17 cellular contexts compared by ENCODE assay signal in the genomic region with DNA sequence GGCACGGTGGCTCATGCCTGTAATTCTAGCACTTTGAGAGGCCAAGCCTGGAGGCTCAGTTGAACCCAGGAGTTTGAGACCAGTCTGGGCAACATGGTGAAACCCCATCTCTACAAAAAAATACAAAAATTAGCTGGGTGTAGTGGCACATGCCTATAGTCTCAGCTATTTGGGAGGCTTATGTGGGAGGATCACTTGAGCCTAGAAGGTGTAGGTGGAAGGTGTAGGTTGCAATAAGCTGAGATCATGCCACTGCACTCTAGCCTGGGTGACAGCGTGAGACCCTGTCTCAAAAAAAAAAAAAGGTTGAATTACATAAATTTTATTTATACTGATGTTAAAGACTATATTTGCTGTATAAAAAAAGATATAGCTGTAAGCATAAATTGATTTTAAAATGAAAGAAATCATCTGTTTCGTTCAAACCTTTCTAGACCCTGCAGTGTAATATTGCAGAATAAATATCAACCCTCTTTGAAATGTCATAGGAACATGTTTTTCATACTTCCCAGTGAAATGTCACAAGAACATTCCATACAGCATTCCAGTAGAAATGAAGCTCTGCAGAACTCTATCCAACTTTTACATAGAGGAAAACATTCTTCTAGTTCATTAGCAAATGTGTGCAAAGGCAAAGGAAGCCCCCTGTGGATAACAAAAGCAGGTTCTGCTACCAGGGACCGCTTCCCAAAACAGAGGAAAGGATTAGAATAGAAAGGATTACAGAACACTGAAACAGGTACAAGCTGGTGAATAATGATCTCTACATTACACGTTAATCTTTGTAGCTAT.
DNase-seq lines count a peak whose midpoint lies in the region; ATAC-seq and TF ChIP-seq lines count a peak whose summit lies in the region.
"Had no signal": no experiment of that assay in that cellular context is flagged by ENCODE, and none has a peak within 500 bp of the region (broad histone marks: within the 10 kb centered on the region; RNA-seq: fewer than 3 reads in every experiment).

No MANE protein-coding gene starts in this region.

- H3F3A ChIP-seq in SK-N-SH (replicated peaks; ENCODE audit: insufficient read depth) = no peaks in the 10 kb centered on the region

- no peaks in the 10 kb centered on the region for H3K36me3 ChIP-seq in SK-N-SH (replicated peaks in 1 of 2; ENCODE audit: control insufficient read depth in 1 of 2, insufficient read depth in 2 of 2, low read length in 1 of 2)

- H3K27me3 ChIP-seq in SK-N-SH (ENCODE audit: insufficient read depth) = no peaks in the 10 kb centered on the region

- H3K36me3 Mint-ChIP-seq in osteocyte (ENCODE audit: unreplicated experiment) = peaks cover 8% of the 10 kb centered on the region

- H3K4me3 Mint-ChIP-seq in osteocyte (ENCODE audit: unreplicated experiment) = peak overlapping the region; percentile 1
- H3K4me3 Mint-ChIP-seq: activated CD8-positive, alpha-beta T cell treated with anti-CD3 and anti-CD28 coated beads, Interleukin-2, amount 10 ng/mL, durations not matched to agents 7 days and 5 days had no signal

- POLR2A ChIA-PET in SK-N-SH (lab: Yijun Ruan, JAX) = no interaction called here

- H3K4me1 Mint-ChIP-seq in osteocyte (ENCODE audit: unreplicated experiment) = peaks cover 42% of the 10 kb centered on the region

- H3K9me3 ChIP-seq in SK-N-SH = no peaks in the 10 kb centered on the region

- no peaks in the 10 kb centered on the region for H3K9me2 ChIP-seq in SK-N-SH

- TF ChIP-seq RAD21 in SK-N-SH (IDR thresholded peaks at IDR 0.05; ENCODE audit: low read length) = no peak

- H2AFZ ChIP-seq in SK-N-SH (ENCODE audit: low read depth) = no peak overlapping the region

- H3K79me2 ChIP-seq in SK-N-SH (ENCODE audit: insufficient read depth) = no peaks in the 10 kb centered on the region

- no peak overlapping the region for H3K27ac ChIP-seq in SK-N-SH (ENCODE audit: low read depth in 2 of 2, low read length in 1 of 2)
- H3K27ac ChIP-seq: KMS-11, psoas muscle had no signal

- CTCF ChIA-PET in SK-N-SH (lab: Yijun Ruan, JAX) = interaction anchor here (0.8 to 1.3 kb wide), 3 partner anchors 67 to 239 kb away, joined by 3 read pairs; no protein-coding TSS in a partner anchor

- no peak overlapping the region for H3K9ac ChIP-seq in SK-N-SH
- H3K9ac ChIP-seq: KMS-11 had no signal

- TF ChIP-seq CTCF in SK-N-SH (IDR thresholded peaks at IDR 0.05) (no peak), osteocyte (IDR thresholded peaks at IDR 0.05) (no peak)

- H3K9me3 Mint-ChIP-seq in osteocyte (ENCODE audit: unreplicated experiment) = peaks cover 19% of the 10 kb centered on the region

- H3K4me1 ChIP-seq in SK-N-SH (ENCODE audit: control insufficient read depth in 1 of 2, insufficient read depth in 2 of 2, low read depth in 1 of 2, low read length in 1 of 2) = peaks cover 0 to 8% of the 10 kb centered on the region in 2 experiments; a peak in 2 of 4 replicates
- H3K4me1 ChIP-seq: psoas muscle had no signal

- DNase-seq in EH (ENCODE audit: low read depth) = peak; percentile 52
- DNase-seq in SK-N-SH = no peak
- peak; percentile 53 for DNase-seq in fibroblast of peridontal ligament (ENCODE audit: extremely low read depth)
- DNase-seq in osteocyte (ENCODE audit: extremely low spot score, unreplicated experiment) = no peak
- no peak for DNase-seq in LoVo (ENCODE audit: low spot score)
- DNase-seq in activated CD4-positive, alpha-beta T cell treated with anti-CD3 and anti-CD28 coated beads, Interleukin-2, amount 50 U/mL, for 48 hours = no peak
- DNase-seq: activated CD8-positive, alpha-beta T cell treated with anti-CD3 and anti-CD28 coated beads, Interleukin-2, amount 10 ng/mL, durations not matched to agents 7 days and 5 days; activated effector memory CD4-positive, alpha-beta T cell treated with Interleukin-2 at 50 U/mL for 16 hours; DND-41; NCI-H1694; psoas muscle; SHP77; stimulated activated CD8-positive, alpha-beta memory T cell treated with anti-CD3 and anti-CD28 coated beads, Interleukin-4, amount 100 ng/mL, for 48 hours; T-helper 9 cell had no signal

- H4K20me1 ChIP-seq in SK-N-SH (ENCODE audit: insufficient read depth) = no peaks in the 10 kb centered on the region

- 79% methylated on average over 5 of the region's 5 CpGs for WGBS in SK-N-SH (ENCODE audit: low lambda C conversion rate)

- no peak overlapping the region for H3K4me2 ChIP-seq in SK-N-SH
- H3K4me2 ChIP-seq: KMS-11 had no signal

- no peak overlapping the region for H3K4me3 ChIP-seq in SK-N-SH (ENCODE audit: low read depth in 2 of 2, low read length in 1 of 2)
- H3K4me3 ChIP-seq: psoas muscle had no signal

- H3K27me3 Mint-ChIP-seq in osteocyte (ENCODE audit: unreplicated experiment) = no peaks in the 10 kb centered on the region

- no peak for TF ChIP-seq EP300 in SK-N-SH (IDR thresholded peaks at IDR 0.05; ENCODE audit: borderline replicate concordance in 1 of 2, low read depth in 1 of 2, low read length in 1 of 2)

- H3K27ac Mint-ChIP-seq in osteocyte (ENCODE audit: unreplicated experiment) = peak overlapping the region; percentile 70
- H3K27ac Mint-ChIP-seq: activated CD8-positive, alpha-beta T cell treated with anti-CD3 and anti-CD28 coated beads, Interleukin-2, amount 10 ng/mL, durations not matched to agents 7 days and 5 days had no signal

- ATAC-seq in HG02642 (IDR thresholded peaks at IDR 0.05; ENCODE audit: poor library complexity, unreplicated experiment) (no peak), GM21423 (IDR thresholded peaks at IDR 0.05; ENCODE audit: unreplicated experiment) (no peak)
- ATAC-seq: activated CD8-positive, alpha-beta T cell treated with anti-CD3 and anti-CD28 coated beads, Interleukin-2, amount 10 ng/mL, durations not matched to agents 7 days and 5 days; psoas muscle had no signal

TF ChIP-seq in SK-N-SH, 30 proteins besides CTCF, POLR2A, EP300 and RAD21:
- TF ChIP-seq TCF12 (IDR thresholded peaks at IDR 0.05) (peak; percentile 13; the same call in 1 of the 2 replicates), RFX5 (IDR thresholded peaks at IDR 0.05; ENCODE audit: low read length) (no peak)

Comparison
In these comparisons a context has a peak if more than half of its experiments do, and no peak if none do; other contexts are left out.
1. DNase-seq: peak in EH (single experiment) and fibroblast of peridontal ligament (single experiment); none in SK-N-SH (single experiment), osteocyte (single experiment), LoVo (single experiment) and activated CD4-positive, alpha-beta T cell treated with anti-CD3 and anti-CD28 coated beads, Interleukin-2, amount 50 U/mL, for 48 hours (0 of 2).